10 cellular contexts compared by ENCODE assay signal in genomic region chr6:18211338-18211737, GRCh38.
DNase-seq lines count a peak whose midpoint lies in the region; ATAC-seq lines count a peak whose summit lies in the region.
"Had no signal": no experiment of that assay in that cellular context is flagged by ENCODE, and none has a peak within 500 bp of the region (broad histone marks: within the 10 kb centered on the region; RNA-seq: fewer than 3 reads in every experiment).

No MANE protein-coding gene starts in this region.

- ATAC-seq in GM21528 (IDR thresholded peaks at IDR 0.05; ENCODE audit: low FRiP score, unreplicated experiment) (peak; percentile 94), HG03432 (IDR thresholded peaks at IDR 0.05; ENCODE audit: unreplicated experiment) (peak; percentile 94)

- DNase-seq in activated CD4-positive, alpha-beta T cell treated with anti-CD3 and anti-CD28 coated beads for 48 hours = peak; percentile 50
- no peak for DNase-seq in activated CD4-positive, alpha-beta T cell treated with anti-CD3 and anti-CD28 coated beads, Interleukin-2, amount 50 U/mL, for 1 hour
- peak; percentile 45 for DNase-seq in stimulated activated CD4-positive, alpha-beta T cell treated with anti-CD3 and anti-CD28 coated beads, Interleukin-1b, Interleukin-23, amount 100 ng/mL, for 48 hours
- DNase-seq in COLO668 (lab: John Stamatoyannopoulos, UW; ENCODE audit: unreplicated experiment) (no peak), nucleus accumbens (lab: John Stamatoyannopoulos, UW) (no peak), NCI-H1092 (lab: John Stamatoyannopoulos, UW) (no peak)
- DNase-seq: NCI-H1417, T1000 had no signal

Comparison
In these comparisons a context has a peak if more than half of its experiments do, and no peak if none do; other contexts are left out.
1. DNase-seq: peak in activated CD4-positive, alpha-beta T cell treated with anti-CD3 and anti-CD28 coated beads for 48 hours (single experiment) and stimulated activated CD4-positive, alpha-beta T cell treated with anti-CD3 and anti-CD28 coated beads, Interleukin-1b, Interleukin-23, amount 100 ng/mL, for 48 hours (single experiment); none in activated CD4-positive, alpha-beta T cell treated with anti-CD3 and anti-CD28 coated beads, Interleukin-2, amount 50 U/mL, for 1 hour (single experiment), COLO668 (single experiment), nucleus accumbens (0 of 56) and NCI-H1092 (single experiment).